Comparison of ENCODE assay signal across 9 cellular contexts in the genomic region with DNA sequence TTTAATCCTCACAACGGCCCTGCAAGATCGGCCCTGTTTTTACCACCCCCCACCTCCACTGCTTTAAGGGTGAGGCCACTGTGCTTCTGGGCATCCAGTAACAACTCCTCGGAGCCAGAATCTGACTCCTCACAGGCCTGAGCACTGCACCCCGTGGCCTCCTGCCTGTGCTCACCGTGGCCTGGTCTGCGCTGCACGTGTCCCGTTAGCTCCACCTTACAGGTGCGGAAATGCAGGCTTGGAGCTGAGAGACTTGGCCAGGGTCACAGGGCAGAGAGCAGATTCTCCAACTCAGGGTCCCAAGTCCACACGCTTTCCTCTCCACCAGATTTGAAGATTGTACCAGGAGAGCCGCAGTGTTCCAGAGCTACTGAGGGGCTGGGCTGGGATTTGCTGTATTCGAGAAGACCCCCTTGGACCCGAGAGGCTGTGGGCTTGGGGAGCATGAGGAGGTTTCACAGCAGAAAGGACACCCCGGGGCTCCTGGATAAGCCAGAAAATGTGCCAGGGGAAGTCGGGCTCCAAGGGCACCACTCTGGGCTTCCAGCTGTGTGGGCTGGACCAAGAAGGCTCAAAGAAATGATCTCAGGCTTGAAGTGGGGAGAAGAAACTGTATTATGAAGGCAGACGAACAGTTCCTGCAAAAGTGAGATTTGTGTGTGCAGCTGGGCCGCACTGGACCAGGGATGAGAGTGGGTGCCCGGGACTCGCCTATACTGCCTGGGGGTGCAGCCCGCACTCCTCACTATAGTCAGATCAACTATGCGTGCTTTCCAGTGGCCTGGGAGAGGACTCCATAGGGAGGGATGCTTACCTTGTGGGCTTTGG. TPM values are rescaled to one million over a fixed set of nuclear protein-coding genes. Genes with fewer than 3 reads are reported as not detected.
A peak's percentile ranks its signal among the peaks of the same experiment; 100 is the strongest.
DNase-seq lines count a peak whose midpoint lies in the region; ATAC-seq, FAIRE-seq and TF ChIP-seq lines count a peak whose summit lies in the region.
"Not testable (repeated sequence)": the region's sequence is repeated elsewhere in the genome, so short reads cannot be mapped to it uniquely, and the experiment has no call there.
"Had no signal": no experiment of that assay in that cellular context is flagged by ENCODE, and none has a peak within 500 bp of the region (broad histone marks: within the 10 kb centered on the region; RNA-seq: fewer than 3 reads in every experiment).

No MANE protein-coding gene starts in this region.

- not testable (repeated sequence) for H3K79me2 ChIP-seq in K562 (ENCODE audit: control insufficient read depth, insufficient read depth, low read length)

- not testable (repeated sequence) for H3K9me1 ChIP-seq in K562 (ENCODE audit: control insufficient read depth, insufficient read depth, low read length)

- H3K4me1 Mint-ChIP-seq in type B pancreatic cell (ENCODE audit: unreplicated experiment) = peaks cover 19% of the 10 kb centered on the region

- TF ChIP-seq RAD21 in K562 (CRISPR knock-in tag; conservative IDR thresholded peaks at IDR 0.05 in 1 of 2, IDR thresholded peaks at IDR 0.05 in 1 of 2) = not testable (repeated sequence)

- FAIRE-seq in K562 (lab: Jason Lieb, UNC); pancreas (lab: Jason Lieb, UNC): not testable (repeated sequence)

- H3K27me3 ChIP-seq in Panc1 (ENCODE audit: control insufficient read depth, insufficient read depth, low read length); right lobe of liver; pancreas: not testable (repeated sequence)
- H3K27me3 ChIP-seq in K562 (ENCODE audit: control insufficient read depth in 2 of 2, insufficient read depth in 2 of 2, low read length in 2 of 2) = peaks cover 28 to 44% of the 10 kb centered on the region in 2 experiments

- H3K27ac Mint-ChIP-seq in type B pancreatic cell = peak overlapping the region; percentile 70

- H3K9me3 Mint-ChIP-seq in type B pancreatic cell = not testable (repeated sequence)

- not testable (repeated sequence) for H3K9me3 ChIP-seq in Panc1 (ENCODE audit: control insufficient read depth, insufficient read depth, low read depth, low read length); K562 (replicated peaks; ENCODE audit: control insufficient read depth, insufficient read depth, low read depth, low read length); right lobe of liver; pancreas

- H3K36me3 ChIP-seq in Panc1 (ENCODE audit: control insufficient read depth, insufficient read depth, low read length); K562 (ENCODE audit: control insufficient read depth, insufficient read depth, low read length); right lobe of liver; pancreas: not testable (repeated sequence)

- intact Hi-C loops in Panc1 (cut with micrococcal nuclease; ENCODE audit: unreplicated experiment); K562 (cut with micrococcal nuclease); Right ventricle myocardium inferior (cut with DNase I); left colon (cut with DNase I, micrococcal nuclease); right lobe of liver (cut with DNase I); pancreas (cut with DNase I): not testable (repeated sequence)

- CTCF ChIA-PET in Panc1 (lab: Charles Lee); K562 (lab: Yijun Ruan, JAX; ENCODE audit: low intra/inter-chr PET ratio): not testable (repeated sequence)

- not testable (repeated sequence) for BruUV-seq in Panc1 (replicated peaks; lab: Mats Ljungman, UMichigan); K562 (replicated peaks; lab: Mats Ljungman, UMichigan)

- TF ChIP-seq EP300 in K562 (IDR thresholded peaks at IDR 0.05; ENCODE audit: low read length) = not testable (repeated sequence)

- not testable (repeated sequence) for H3K9ac ChIP-seq in K562 (ENCODE audit: insufficient read depth in 1 of 2, low read depth in 2 of 2, low read length in 2 of 2)

- not testable (repeated sequence) for H2AFZ ChIP-seq in K562 (ENCODE audit: low read depth, low read length)

- H3K27ac ChIP-seq in Panc1 (ENCODE audit: low read length); K562 (ENCODE audit: extremely low read depth, low read depth, low read length); pancreas: not testable (repeated sequence)
- peak overlapping the region in 2 of 3 donors; percentile 26 to 47 for H3K27ac ChIP-seq in right lobe of liver

- not testable (repeated sequence) for H4K20me1 ChIP-seq in K562 (replicated peaks; ENCODE audit: control insufficient read depth, insufficient read depth, low read length)

- ATAC-seq in Panc1 (peak; percentile 46; the same call in 1 of the 2 replicates), K562 (peak; percentile 10; the same call in 2 of the 3 replicates), Right ventricle myocardium inferior (peak; percentile 9), left colon (peak; percentile 69), right lobe of liver (peak; percentile 78 to 95 (median 92)), pancreas (peak in 3 of 4 donors; percentile 3 to 33 (median 28))

- WGBS in K562 (ENCODE audit: insufficient coverage, low coverage, missing lambda C conversion rate) = 27% methylated on average over 14 of the region's 21 CpGs
- WGBS in right lobe of liver (ENCODE audit: insufficient coverage, low coverage, low lambda C conversion rate, missing lambda C conversion rate) = 40% methylated on average over 2 of the region's 21 CpGs
- WGBS in pancreas, 2 donors = 65 to 74% methylated on average over 17 to 18 of the region's 21 CpGs

- not testable (repeated sequence) for H3K27me3 Mint-ChIP-seq in type B pancreatic cell

- not testable (repeated sequence) for TF ChIP-seq CTCF in Panc1 (IDR thresholded peaks at IDR 0.05); K562 (IDR thresholded peaks at IDR 0.05 in 2 of 3, conservative IDR thresholded peaks at IDR 0.05 in 1 of 3; ENCODE audit: insufficient read depth in 2 of 3, low read depth in 1 of 3, low read length in 3 of 3); right lobe of liver (IDR thresholded peaks at IDR 0.05); pancreas (IDR thresholded peaks at IDR 0.05); type B pancreatic cell (conservative IDR thresholded peaks at IDR 0.05)

- not testable (repeated sequence) for H3K4me2 ChIP-seq in K562 (ENCODE audit: insufficient read depth, low read length)

- not testable (repeated sequence) for TF ChIP-seq POLR2A in K562 (conservative IDR thresholded peaks at IDR 0.05); right lobe of liver (IDR thresholded peaks at IDR 0.05)

- H3K4me1 ChIP-seq in Panc1 (ENCODE audit: control insufficient read depth, insufficient read depth, low read length) = peaks cover 10% of the 10 kb centered on the region
- H3K4me1 ChIP-seq in K562 (replicated peaks in 1 of 2; ENCODE audit: control insufficient read depth in 2 of 2, insufficient read depth in 2 of 2, low read length in 2 of 2); right lobe of liver; pancreas: not testable (repeated sequence)

- not testable (repeated sequence) for H3K4me3 ChIP-seq in Panc1 (ENCODE audit: low read depth in 2 of 2, low read length in 2 of 2); K562; pancreas
- peak overlapping the region; percentile 14 to 51 (median 44) for H3K4me3 ChIP-seq in right lobe of liver

- POLR2A ChIA-PET in Panc1 (lab: Charles Lee) = not testable (repeated sequence)
- POLR2A ChIA-PET in K562 (lab: Yijun Ruan, JAX) = interaction anchor here (0.6 kb wide), 1 partner anchor 611 kb away, joined by 3 read pairs; no protein-coding TSS in a partner anchor

- DNase-seq in D341Med (ENCODE audit: low spot score) = peak; percentile 33
- not testable (repeated sequence) for DNase-seq in Panc1 (ENCODE audit: low read depth, low spot score); K562 (ENCODE audit: extremely low read depth in 1 of 4, low spot score in 3 of 4); Right ventricle myocardium inferior (ENCODE audit: missing footprints); left colon; pancreas; type B pancreatic cell (ENCODE audit: extremely low spot score, unreplicated experiment)
- DNase-seq in right lobe of liver = peak in 1 of 3 donors; percentile 64

- in situ Hi-C loops in Panc1 (cut with HindIII; ENCODE audit: low pct_unique_long_range_greater_than_20kb, low sequenced_read_pairs) = not testable (repeated sequence)
- in situ Hi-C loops in K562 (cut with MboI) = loop anchor here (25.0 kb wide), 2 partner anchors 490 to 790 kb away; partner anchors contain the start of genes RNF168, SLC51A, SMCO1 and ZDHHC19

- not testable (repeated sequence) for H3K4me3 Mint-ChIP-seq in type B pancreatic cell

- not testable (repeated sequence) for H3K36me3 Mint-ChIP-seq in type B pancreatic cell

RNA-seq across cellular contexts. Expression of gene MUC20, which starts 1.6 kb away (rescaled TPM):
- not detected for total RNA-seq in Panc1 (2021; ENCODE audit: unreplicated experiment)
- polyA plus RNA-seq in Panc1 (2012; ENCODE audit: insufficient read length) = not detected
- total RNA-seq in K562 (2011; cell fraction: chromatin; rRNA removed; ENCODE audit: low replicate concordance) = 0.51 and 0.63 TPM in 2 replicates
- 0.17 and 0.39 TPM in 2 replicates for total RNA-seq in K562 (2011; cell fraction: nucleolus; rRNA removed)
- total RNA-seq in K562 (2011; cell fraction: nucleoplasm; rRNA removed) = not detected in 2 replicates
- not detected in 2 replicates for total RNA-seq in K562 (2014; rRNA removed)
- not detected in 2 replicates for total RNA-seq in K562 (2014; rRNA removed; fragmentation: Illumina TruSeq; extraction: Trizol)
- total RNA-seq in K562 (2015; rRNA removed; fragmentation: Illumina TruSeq; extraction: Trizol) = 0.18 TPM in 1 of 2 replicates, not detected in the other
- 0.16 and 0.25 TPM in 2 replicates for total RNA-seq in K562 (2021)
- 0.11 and 0.15 TPM in 2 replicates for polyA plus RNA-seq in K562 (2011; rRNA removed)
- 0.09 and 0.12 TPM in 2 replicates for polyA plus RNA-seq in K562 (2011; cell fraction: cytosol; rRNA removed)
- polyA plus RNA-seq in K562 (2011; cell fraction: nucleus; rRNA removed) = 0.41 and 0.63 TPM in 2 replicates
- 0.22 and 1.2 TPM in 2 replicates for polyA plus RNA-seq in K562 (2012)
- polyA plus RNA-seq in K562 (2014; fragmentation: Illumina TruSeq; extraction: Trizol) = 0.15 and 0.44 TPM in 2 replicates
- polyA plus RNA-seq in K562 (2014; fragmentation: Nextera tagmentation; extraction: Ambion mirVana) = under 1 TPM in 1 of 2 experiments, not detected in 1; 0.03 TPM
- 0.22 and 0.23 TPM in 2 replicates for polyA plus RNA-seq in K562 (2014; rRNA removed)
- polyA minus RNA-seq in K562 (2011; rRNA and poly(A)+ RNA removed) = not detected in 2 replicates
- not detected in 2 replicates for polyA minus RNA-seq in K562 (2011; cell fraction: cytosol; rRNA and poly(A)+ RNA removed)
- polyA minus RNA-seq in K562 (2011; cell fraction: nucleus; rRNA and poly(A)+ RNA removed) = not detected in 2 replicates
- 4.6 TPM for total RNA-seq in Right ventricle myocardium inferior
- total RNA-seq in left colon = 100 to 1,000 TPM; 110 to 115 TPM
- 10 to 100 TPM in 4 of 6 experiments, 1 to 10 TPM in 2; 1.9 to 40.7 (median 22.6) TPM for total RNA-seq in right lobe of liver
- total RNA-seq in pancreas = 10 to 100 TPM in 2 of 6 donors, 1 to 10 TPM in 4; 5.2 to 35.9 (median 8.5) TPM
- polyA plus RNA-seq in pancreas = 10 to 100 TPM; 28.8 to 30.4 TPM
- 19.7 and 20.0 TPM in 2 replicates for total RNA-seq in type B pancreatic cell (ENCODE audit: low replicate concordance)
- polyA plus RNA-seq: CD14-positive monocyte had no signal

Comparison
In these comparisons a context has a peak if more than half of its experiments do, and no peak if none do; other contexts are left out.
1. ATAC-seq: peak in every context shown above with its lines; median percentile 92 in right lobe of liver; 69 in left colon; 46 in Panc1; 28 in pancreas; 10 in K562; 9 in Right ventricle myocardium inferior.